Comparison of ENCODE assay signal across 8 cellular contexts in genomic region chr19:15379083-15379995, GRCh38. TPM values are rescaled to one million over a fixed set of nuclear protein-coding genes. Genes with fewer than 3 reads are reported as not detected.
DNase-seq lines count a peak whose midpoint lies in the region; ATAC-seq and TF ChIP-seq lines count a peak whose summit lies in the region.

Gene AKAP8 (minus strand): TSS chr19:15379787. CDS start chr19:15379731, 56 bp downstream.

- TF ChIP-seq EP300 in transverse colon (IDR thresholded peaks at IDR 0.05; ENCODE audit: low read depth) = no peak

- peak in 1 of 6 experiments; percentile 1 for TF ChIP-seq CTCF in adrenal gland (IDR thresholded peaks at IDR 0.05)
- no peak for TF ChIP-seq CTCF in heart left ventricle (IDR thresholded peaks at IDR 0.05)
- no peak for TF ChIP-seq CTCF in transverse colon (IDR thresholded peaks at IDR 0.05)

- H3K36me3 ChIP-seq in adrenal gland (replicated peaks in 1 of 2) (peaks cover 0 to 10% of the 10 kb centered on the region in 2 donors), heart left ventricle (peaks cover 0 to 15% (median 3%) of the 10 kb centered on the region in 9 donors), transverse colon (no peaks in the 10 kb centered on the region)

- no peaks in the 10 kb centered on the region for H3K9me3 ChIP-seq in adrenal gland (replicated peaks in 1 of 3)
- no peaks in the 10 kb centered on the region for H3K9me3 ChIP-seq in heart left ventricle
- no peaks in the 10 kb centered on the region for H3K9me3 ChIP-seq in transverse colon

- intact Hi-C loops in adrenal gland (cut with DNase I) = loop anchor here in 1 of 2 donors (10.0 kb wide), 1 partner anchor 175 kb away; no protein-coding TSS in a partner anchor
- intact Hi-C loops in heart left ventricle (cut with DNase I) = loop anchor here in 9 of 10 donors (1.0 to 10.0 kb wide), 13 partner anchors 25 to 252 kb away; partner anchors contain the start of genes BRD4 (in 3 of the 9), AKAP8L (in 2 of the 9) and WIZ (in 1 of the 9)
- intact Hi-C loops in transverse colon (cut with DNase I; ENCODE audit: low total_unique reads) = loop anchor here (5.0 kb wide), 1 partner anchor 117 kb away; no protein-coding TSS in a partner anchor

- TF ChIP-seq POLR2A in GM15510 (IDR thresholded peaks at IDR 0.05; ENCODE audit: borderline replicate concordance, extremely low read depth, insufficient read length) = peak; percentile 73
- TF ChIP-seq POLR2A in adrenal gland (IDR thresholded peaks at IDR 0.05) = peak; percentile 79 to 91
- TF ChIP-seq POLR2A in heart left ventricle (IDR thresholded peaks at IDR 0.05) = peak; percentile 32 to 82
- peak; percentile 83 for TF ChIP-seq POLR2A in transverse colon (IDR thresholded peaks at IDR 0.05)

- peak; percentile 96 for DNase-seq in NCI-H146 treated with DMSO at 0.1 percent for 48 hours (lab: John Stamatoyannopoulos, UW; ENCODE audit: unreplicated experiment)
- peak; percentile 96 to 99 (median 96) for DNase-seq in T-helper 1 cell
- DNase-seq in adrenal gland = peak; percentile 98 to 99 (median 99)
- DNase-seq in heart left ventricle = peak; percentile 98 to 99 (median 99)
- peak; percentile 97 for DNase-seq in pons (ENCODE audit: low spot score)
- DNase-seq in transverse colon = peak; percentile 99

- H3K27ac ChIP-seq in adrenal gland (peak within 1 kb of the TSS; percentile 86 to 98 (median 95)), heart left ventricle (peak within 1 kb of the TSS; percentile 90 to 99 (median 97)), transverse colon (peak within 1 kb of the TSS; percentile 94 to 98 (median 98))

- H3K27me3 ChIP-seq in adrenal gland (no peaks in the 10 kb centered on the region), heart left ventricle (no peaks in the 10 kb centered on the region), transverse colon (no peaks in the 10 kb centered on the region)

- H3K4me1 ChIP-seq in adrenal gland (replicated peaks in 1 of 2) (peaks cover 19 to 47% of the 10 kb centered on the region in 2 donors), heart left ventricle (peaks cover 15 to 52% (median 45%) of the 10 kb centered on the region in 12 donors), transverse colon (peaks cover 21 to 44% (median 31%) of the 10 kb centered on the region in 4 donors)

- ATAC-seq in HG02884 (IDR thresholded peaks at IDR 0.05; ENCODE audit: unreplicated experiment) = peak; percentile 82
- peak; percentile 95 to 97 (median 96) for ATAC-seq in heart left ventricle

- in situ Hi-C loops in transverse colon (cut with MboI; ENCODE audit: low pct_ligation_motif_present in 1 of 4, low pct_unique_long_range_greater_than_20kb in 1 of 4, low sequenced_read_pairs in 3 of 4) = no loop called here

- H3K4me3 ChIP-seq in adrenal gland = peak within 1 kb of the TSS; percentile 61 to 98 (median 86)
- peak within 1 kb of the TSS; percentile 71 to 99 (median 90) for H3K4me3 ChIP-seq in heart left ventricle
- H3K4me3 ChIP-seq in transverse colon = peak within 1 kb of the TSS; percentile 76 to 95 (median 85)

- 0 to 1% (median 0%) methylated on average over 3 to 110 of the region's 111 CpGs for WGBS in adrenal gland, 4 donors
- WGBS in heart left ventricle, 4 donors = 0 to 1% (median 0%) methylated on average over 37 to 111 of the region's 111 CpGs
- WGBS in transverse colon (ENCODE audit: low coverage in 1 of 2), 2 donors = 0% methylated on average over 70 of the region's 111 CpGs; no CpG with 5 or more reads in 1 of the 2 donors

RNA-seq across cellular contexts. Expression of gene AKAP8, which starts in this region (rescaled TPM):
- 10 to 100 TPM; 13.0 to 45.8 (median 32.2) TPM for total RNA-seq in adrenal gland
- 10 to 100 TPM; 13.4 to 41.7 (median 27.0) TPM for polyA plus RNA-seq in adrenal gland
- 10 to 100 TPM; 15.3 to 24.8 (median 18.9) TPM for total RNA-seq in heart left ventricle
- 10 to 100 TPM in 1 of 2 donors, 1 to 10 TPM in 1; 9.6 to 17.5 TPM for polyA plus RNA-seq in heart left ventricle
- 10 to 100 TPM; 21.6 to 75.2 (median 47.5) TPM for total RNA-seq in transverse colon

Comparison
In these comparisons a context has a peak if more than half of its experiments do, and no peak if none do; other contexts are left out.
1. Peak in every context shown above with its lines: DNase-seq, ATAC-seq, H3K4me3 ChIP-seq and H3K27ac ChIP-seq.